Comparison of ENCODE assay signal across 18 cellular contexts in genomic region chr1:97573560-97573959, GRCh38.
"Had no signal": no experiment of that assay in that cellular context is flagged by ENCODE, and none has a peak within 500 bp of the region (broad histone marks: within the 10 kb centered on the region; RNA-seq: fewer than 3 reads in every experiment).

No MANE protein-coding gene starts in this region.

- H3K4me3 ChIP-seq: esophagus squamous epithelium, spleen, testis, tibial nerve, upper lobe of right lung, vagina had no signal

- ATAC-seq: naive thymus-derived CD4-positive, alpha-beta T cell; sciatic nerve; stimulated activated naive B cell treated with anti-CD40 and anti-IgM and Interleukin-4, amounts not matched to agents 10 μg/mL and 1 μg/mL and 100 μg/mL, for 72 hours; stimulated activated naive CD8-positive, alpha-beta T cell treated with anti-CD3 and anti-CD28 coated beads, Interleukin-15, amount 100 ng/mL, for 72 hours; upper lobe of right lung had no signal

- H3K27ac ChIP-seq: esophagus squamous epithelium, neutrophil, spleen, testis, tibial nerve, upper lobe of right lung, vagina had no signal

- H3K9me3 ChIP-seq: esophagus squamous epithelium, neutrophil, spleen, testis, tibial nerve, upper lobe of right lung, vagina had no signal

- H3K36me3 ChIP-seq: tibial nerve, vagina had no signal

- H3K27me3 ChIP-seq: esophagus squamous epithelium, neutrophil, spleen, testis, tibial nerve, upper lobe of right lung, vagina had no signal

- DNase-seq: dermis blood vessel endothelial cell; esophagus squamous epithelium; kidney glomerular epithelial cell; mammary epithelial cell; naive thymus-derived CD4-positive, alpha-beta T cell; nephron progenitor cell; spleen; stimulated activated CD4-positive, alpha-beta T cell treated with anti-CD3 and anti-CD28 coated beads, Interleukin-15, amount 100 ng/mL, for 24 hours; stimulated activated CD4-positive, alpha-beta T cell treated with anti-CD3 and anti-CD28 coated beads, Interleukin-1b, Interleukin-23, amount 100 ng/mL, for 48 hours; stimulated activated CD4-positive, alpha-beta T cell treated with anti-CD3 and anti-CD28 coated beads, Interleukin-4, amount 100 ng/mL, for 4 hours; stimulated activated naive B cell treated with anti-CD40 and anti-IgM and Interleukin-4, amounts not matched to agents 10 μg/mL and 1 μg/mL and 100 μg/mL, for 72 hours; stimulated activated naive CD8-positive, alpha-beta T cell treated with anti-CD3 and anti-CD28 coated beads, Interleukin-15, amount 100 ng/mL, for 72 hours; testis; upper lobe of right lung had no signal

- H3K4me1 ChIP-seq: esophagus squamous epithelium, spleen, testis, tibial nerve, upper lobe of right lung, vagina had no signal
